ENCODE assay signal across 8 cellular contexts in genomic region chr17:30905742-30906100, GRCh38. TPM values are rescaled to one million over a fixed set of nuclear protein-coding genes. Genes with fewer than 3 reads are reported as not detected.
A peak's percentile ranks its signal among the peaks of the same experiment; 100 is the strongest.
DNase-seq lines count a peak whose midpoint lies in the region; ATAC-seq and TF ChIP-seq lines count a peak whose summit lies in the region.

No MANE protein-coding gene starts in this region.

- H3K4me3 ChIP-seq in fibroblast of pulmonary artery (replicated peaks; ENCODE audit: low read depth, low read length) (peak overlapping the region; percentile 98), neutrophil (ENCODE audit: low read depth in 1 of 2, low read length in 1 of 2) (peak overlapping the region; percentile 70 to 85)

- no peaks in the 10 kb centered on the region for H3K9me3 ChIP-seq in neutrophil

- POLR2A ChIA-PET in WTC11 (lab: Charles Lee): no interaction called here

- H3K36me3 ChIP-seq in neutrophil: peaks cover 16% of the 10 kb centered on the region

- H3K9me3 Mint-ChIP-seq in WTC11: no peaks in the 10 kb centered on the region

- no peaks in the 10 kb centered on the region for H3K27me3 ChIP-seq in neutrophil

- H3K4me1 Mint-ChIP-seq in WTC11: peaks cover 12% of the 10 kb centered on the region

- H3K4me3 Mint-ChIP-seq in WTC11: peak overlapping the region; percentile 100

- H3K27ac ChIP-seq in neutrophil: peak overlapping the region; percentile 87

- H3K27me3 Mint-ChIP-seq in WTC11 (ENCODE audit: low read depth): no peaks in the 10 kb centered on the region

- peak; percentile 26 for ATAC-seq in HG02852 (IDR thresholded peaks at IDR 0.05; ENCODE audit: unreplicated experiment)
- peak; percentile 26 for ATAC-seq in WTC11
- no peak for ATAC-seq in GM18873 (IDR thresholded peaks at IDR 0.05; ENCODE audit: low FRiP score, unreplicated experiment)

- peaks cover 4% of the 10 kb centered on the region for H3K36me3 Mint-ChIP-seq in WTC11

- peaks cover 15 to 22% of the 10 kb centered on the region in 2 experiments for H3K4me1 ChIP-seq in neutrophil (ENCODE audit: control insufficient read depth in 1 of 2, insufficient read depth in 1 of 2, low read depth in 1 of 2, low read length in 1 of 2)

- DNase-seq in DMS79 treated with DMSO at 0.1 percent for 48 hours (lab: John Stamatoyannopoulos, UW) (peak; percentile 42), DMS79 (lab: John Stamatoyannopoulos, UW) (no peak), WTC11 (ENCODE audit: low spot score) (no peak), fibroblast of pulmonary artery (ENCODE audit: low read depth) (peak; percentile 7), NCI-H510A treated with DMSO at 0.1 percent for 48 hours (lab: John Stamatoyannopoulos, UW) (no peak)

- peak overlapping the region; percentile 79 for H3K27ac Mint-ChIP-seq in WTC11

- CTCF ChIA-PET in WTC11 (lab: Charles Lee): no interaction called here

- no peak for TF ChIP-seq CTCF in WTC11 (IDR thresholded peaks at IDR 0.05)
- no peak for TF ChIP-seq CTCF in fibroblast of pulmonary artery (IDR thresholded peaks at IDR 0.05; ENCODE audit: low read length, missing control alignments)
- TF ChIP-seq CTCF in neutrophil (IDR thresholded peaks at IDR 0.05): no peak

TF ChIP-seq in WTC11, 78 proteins besides CTCF, POLR2A, EP300 and RAD21:
- no peak for TF ChIP-seq ZBTB43 (CRISPR knock-in tag; IDR thresholded peaks at IDR 0.05)
- TF ChIP-seq CDX4 (CRISPR knock-in tag; IDR thresholded peaks at IDR 0.05; ENCODE audit: borderline replicate concordance): no peak
- no peak for TF ChIP-seq ZNF317 (CRISPR knock-in tag; IDR thresholded peaks at IDR 0.05; ENCODE audit: borderline replicate concordance, low read depth)
- no peak for TF ChIP-seq PRDM15 (CRISPR knock-in tag; IDR thresholded peaks at IDR 0.05)
- TF ChIP-seq, protein P1, sequence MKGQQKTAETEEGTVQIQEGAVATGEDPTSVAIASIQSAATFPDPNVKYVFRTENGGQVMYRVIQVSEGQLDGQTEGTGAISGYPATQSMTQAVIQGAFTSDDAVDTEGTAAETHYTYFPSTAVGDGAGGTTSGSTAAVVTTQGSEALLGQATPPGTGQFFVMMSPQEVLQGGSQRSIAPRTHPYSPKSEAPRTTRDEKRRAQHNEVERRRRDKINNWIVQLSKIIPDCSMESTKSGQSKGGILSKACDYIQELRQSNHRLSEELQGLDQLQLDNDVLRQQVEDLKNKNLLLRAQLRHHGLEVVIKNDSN (CRISPR knock-in tag; IDR thresholded peaks at IDR 0.05): no peak
- no peak for TF ChIP-seq IRF2 (CRISPR knock-in tag; IDR thresholded peaks at IDR 0.05; ENCODE audit: borderline replicate concordance, low read depth)
- no peak for TF ChIP-seq JAZF1 (CRISPR knock-in tag; IDR thresholded peaks at IDR 0.05)
- TF ChIP-seq ZNF396 (CRISPR knock-in tag; IDR thresholded peaks at IDR 0.05; ENCODE audit: borderline replicate concordance): no peak
- TF ChIP-seq, protein P2, sequence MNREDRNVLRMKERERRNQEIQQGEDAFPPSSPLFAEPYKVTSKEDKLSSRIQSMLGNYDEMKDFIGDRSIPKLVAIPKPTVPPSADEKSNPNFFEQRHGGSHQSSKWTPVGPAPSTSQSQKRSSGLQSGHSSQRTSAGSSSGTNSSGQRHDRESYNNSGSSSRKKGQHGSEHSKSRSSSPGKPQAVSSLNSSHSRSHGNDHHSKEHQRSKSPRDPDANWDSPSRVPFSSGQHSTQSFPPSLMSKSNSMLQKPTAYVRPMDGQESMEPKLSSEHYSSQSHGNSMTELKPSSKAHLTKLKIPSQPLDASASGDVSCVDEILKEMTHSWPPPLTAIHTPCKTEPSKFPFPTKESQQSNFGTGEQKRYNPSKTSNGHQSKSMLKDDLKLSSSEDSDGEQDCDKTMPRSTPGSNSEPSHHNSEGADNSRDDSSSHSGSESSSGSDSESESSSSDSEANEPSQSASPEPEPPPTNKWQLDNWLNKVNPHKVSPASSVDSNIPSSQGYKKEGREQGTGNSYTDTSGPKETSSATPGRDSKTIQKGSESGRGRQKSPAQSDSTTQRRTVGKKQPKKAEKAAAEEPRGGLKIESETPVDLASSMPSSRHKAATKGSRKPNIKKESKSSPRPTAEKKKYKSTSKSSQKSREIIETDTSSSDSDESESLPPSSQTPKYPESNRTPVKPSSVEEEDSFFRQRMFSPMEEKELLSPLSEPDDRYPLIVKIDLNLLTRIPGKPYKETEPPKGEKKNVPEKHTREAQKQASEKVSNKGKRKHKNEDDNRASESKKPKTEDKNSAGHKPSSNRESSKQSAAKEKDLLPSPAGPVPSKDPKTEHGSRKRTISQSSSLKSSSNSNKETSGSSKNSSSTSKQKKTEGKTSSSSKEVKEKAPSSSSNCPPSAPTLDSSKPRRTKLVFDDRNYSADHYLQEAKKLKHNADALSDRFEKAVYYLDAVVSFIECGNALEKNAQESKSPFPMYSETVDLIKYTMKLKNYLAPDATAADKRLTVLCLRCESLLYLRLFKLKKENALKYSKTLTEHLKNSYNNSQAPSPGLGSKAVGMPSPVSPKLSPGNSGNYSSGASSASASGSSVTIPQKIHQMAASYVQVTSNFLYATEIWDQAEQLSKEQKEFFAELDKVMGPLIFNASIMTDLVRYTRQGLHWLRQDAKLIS (CRISPR knock-in tag; IDR thresholded peaks at IDR 0.05; ENCODE audit: borderline replicate concordance): no peak
- no peak for TF ChIP-seq JUN (CRISPR knock-in tag; IDR thresholded peaks at IDR 0.05)
- TF ChIP-seq CREB1 (CRISPR knock-in tag; IDR thresholded peaks at IDR 0.05): no peak
- no peak for TF ChIP-seq NFATC4 (CRISPR knock-in tag; IDR thresholded peaks at IDR 0.05)
TF ChIP-seq in WTC11: peak in this region for 0.

RNA-seq across cellular contexts. Expression of gene TEFM, which starts 0.3 kb away (rescaled TPM):
- 11.6 to 12.4 TPM (median 12.3 TPM) in 3 replicates for total RNA-seq in WTC11 (2021)

RNA-seq across cellular contexts. Expression of gene ADAP2, which starts 16.0 kb away (rescaled TPM):
- total RNA-seq in WTC11 (2021): 0.69 to 1.7 TPM (median 1.2 TPM) in 3 replicates

Comparison
In these comparisons a context has a peak if more than half of its experiments do, and no peak if none do; other contexts are left out.
1. DNase-seq: peak in DMS79 treated with DMSO at 0.1 percent for 48 hours (single experiment) and fibroblast of pulmonary artery (single experiment); none in DMS79 (single experiment), WTC11 (single experiment) and NCI-H510A treated with DMSO at 0.1 percent for 48 hours (single experiment).